1 cellular context compared by ENCODE assay signal in genomic region chr20:12928755-12929401, GRCh38.
TF ChIP-seq lines count a peak whose summit lies in the region.

No MANE protein-coding gene starts in this region.

TF ChIP-seq in IMR-90, 13 proteins besides CTCF, POLR2A, EP300 and RAD21 (continued from another document):
- TF ChIP-seq, protein P1, sequence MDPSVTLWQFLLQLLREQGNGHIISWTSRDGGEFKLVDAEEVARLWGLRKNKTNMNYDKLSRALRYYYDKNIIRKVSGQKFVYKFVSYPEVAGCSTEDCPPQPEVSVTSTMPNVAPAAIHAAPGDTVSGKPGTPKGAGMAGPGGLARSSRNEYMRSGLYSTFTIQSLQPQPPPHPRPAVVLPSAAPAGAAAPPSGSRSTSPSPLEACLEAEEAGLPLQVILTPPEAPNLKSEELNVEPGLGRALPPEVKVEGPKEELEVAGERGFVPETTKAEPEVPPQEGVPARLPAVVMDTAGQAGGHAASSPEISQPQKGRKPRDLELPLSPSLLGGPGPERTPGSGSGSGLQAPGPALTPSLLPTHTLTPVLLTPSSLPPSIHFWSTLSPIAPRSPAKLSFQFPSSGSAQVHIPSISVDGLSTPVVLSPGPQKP (IDR thresholded peaks at IDR 0.05; ENCODE audit: borderline replicate concordance, low read depth, low read length), result no peak
- no peak for TF ChIP-seq MAFK (IDR thresholded peaks at IDR 0.05; ENCODE audit: low read depth, low read length)
- no peak for TF ChIP-seq SMC3 (IDR thresholded peaks at IDR 0.05; ENCODE audit: low read depth, low read length)
- TF ChIP-seq FOS (IDR thresholded peaks at IDR 0.05; ENCODE audit: low read depth, low read length), result no peak
- TF ChIP-seq RCOR1 (IDR thresholded peaks at IDR 0.05; ENCODE audit: insufficient replicate concordance, low read length), result peak; percentile 52
- no peak for TF ChIP-seq MXI1 (IDR thresholded peaks at IDR 0.05; ENCODE audit: borderline replicate concordance, low read depth, low read length)
- TF ChIP-seq CHD1 (IDR thresholded peaks at IDR 0.05; ENCODE audit: low read depth, low read length), result no peak
- no peak for TF ChIP-seq NFE2L2 (IDR thresholded peaks at IDR 0.05; ENCODE audit: low read depth, low read length)
- TF ChIP-seq BHLHE40 (IDR thresholded peaks at IDR 0.05; ENCODE audit: low read depth, low read length), result peak; percentile 97
- peak; percentile 59 for TF ChIP-seq CEBPB (IDR thresholded peaks at IDR 0.05; ENCODE audit: low read depth, low read length)
- no peak for TF ChIP-seq USF2 (IDR thresholded peaks at IDR 0.05; ENCODE audit: low read depth, low read length)
- TF ChIP-seq MAZ (IDR thresholded peaks at IDR 0.05; ENCODE audit: borderline replicate concordance, low read depth, low read length), result no peak
